14 cellular contexts compared by ENCODE assay signal in genomic region chr19:7346488-7346971, GRCh38. TPM values are rescaled to one million over a fixed set of nuclear protein-coding genes. Genes with fewer than 3 reads are reported as not detected.
DNase-seq lines count a peak whose midpoint lies in the region; ATAC-seq lines count a peak whose summit lies in the region.
"Had no signal": no experiment of that assay in that cellular context is flagged by ENCODE, and none has a peak within 500 bp of the region (broad histone marks: within the 10 kb centered on the region; RNA-seq: fewer than 3 reads in every experiment).

No MANE protein-coding gene starts in this region.

- peaks cover 9% of the 10 kb centered on the region for H3K36me3 Mint-ChIP-seq in activated naive CD4-positive, alpha-beta T cell treated with anti-CD3 and anti-CD28 coated beads for 36 hours (ENCODE audit: low read depth)
- H3K36me3 Mint-ChIP-seq in activated naive CD4-positive, alpha-beta T cell treated with anti-CD3 and anti-CD28 coated beads, Interleukin-2, amount 50 U/mL, for 72 hours, result peaks cover 5 to 19% of the 10 kb centered on the region in 2 donors
- H3K36me3 Mint-ChIP-seq in central memory CD8-positive, alpha-beta T cell (ENCODE audit: insufficient read depth), result peaks cover 29% of the 10 kb centered on the region
- peaks cover 5 to 9% of the 10 kb centered on the region in 2 donors for H3K36me3 Mint-ChIP-seq in stimulated activated naive B cell treated with anti-CD40 and anti-IgM and Interleukin-4, amounts not matched to agents 10 μg/mL and 1 μg/mL and 100 μg/mL, for 72 hours
- H3K36me3 Mint-ChIP-seq: mesothelial cell of epicardium had no signal

- CTCF ChIA-PET in activated naive CD4-positive, alpha-beta T cell treated with anti-CD3 and anti-CD28 coated beads for 36 hours (lab: Charles Lee), result interaction anchor here (1.5 kb wide), 1 partner anchor 20 kb away, joined by 5 read pairs; no protein-coding TSS in a partner anchor

- no peaks in the 10 kb centered on the region for H3K27me3 Mint-ChIP-seq in activated naive CD4-positive, alpha-beta T cell treated with anti-CD3 and anti-CD28 coated beads for 36 hours (ENCODE audit: low read depth)
- H3K27me3 Mint-ChIP-seq in central memory CD8-positive, alpha-beta T cell, result no peaks in the 10 kb centered on the region
- no peaks in the 10 kb centered on the region for H3K27me3 Mint-ChIP-seq in stimulated activated naive B cell treated with anti-CD40 and anti-IgM and Interleukin-4, amounts not matched to agents 10 μg/mL and 1 μg/mL and 100 μg/mL, for 72 hours

- no peak for ATAC-seq in activated naive CD4-positive, alpha-beta T cell treated with anti-CD3 and anti-CD28 coated beads, Interleukin-2, amount 50 U/mL, for 72 hours
- ATAC-seq in central memory CD8-positive, alpha-beta T cell (replicated peaks; ENCODE audit: extremely low read depth, poor library complexity, severe bottlenecking), result no peak
- ATAC-seq in stimulated activated naive B cell treated with anti-CD40 and anti-IgM and Interleukin-4, amounts not matched to agents 10 μg/mL and 1 μg/mL and 100 μg/mL, for 72 hours (replicated peaks), result no peak
- no peak for ATAC-seq in HG03159 (IDR thresholded peaks at IDR 0.05; ENCODE audit: unreplicated experiment)

- H3K27ac Mint-ChIP-seq in activated naive CD4-positive, alpha-beta T cell treated with anti-CD3 and anti-CD28 coated beads for 36 hours, result peak overlapping the region; percentile 81
- peak overlapping the region in 1 of 2 donors; percentile 90 for H3K27ac Mint-ChIP-seq in activated naive CD4-positive, alpha-beta T cell treated with anti-CD3 and anti-CD28 coated beads, Interleukin-2, amount 50 U/mL, for 72 hours
- peak overlapping the region; percentile 93 for H3K27ac Mint-ChIP-seq in central memory CD8-positive, alpha-beta T cell (ENCODE audit: low read depth)
- peak overlapping the region; percentile 79 for H3K27ac Mint-ChIP-seq in stimulated activated naive B cell treated with anti-CD40 and anti-IgM and Interleukin-4, amounts not matched to agents 10 μg/mL and 1 μg/mL and 100 μg/mL, for 72 hours
- H3K27ac Mint-ChIP-seq: mesothelial cell of epicardium had no signal

- intact Hi-C loops in activated naive CD4-positive, alpha-beta T cell treated with anti-CD3 and anti-CD28 coated beads for 36 hours (cut with micrococcal nuclease), result loop anchor here (2.0 to 10.0 kb wide), 5 partner anchors 51 to 542 kb away; no protein-coding TSS in a partner anchor

- no peak for DNase-seq in activated naive CD4-positive, alpha-beta T cell treated with anti-CD3 and anti-CD28 coated beads for 36 hours
- no peak for DNase-seq in activated naive CD4-positive, alpha-beta T cell treated with anti-CD3 and anti-CD28 coated beads, Interleukin-2, amount 50 U/mL, for 72 hours (ENCODE audit: low spot score in 2 of 2)
- DNase-seq in NAMALWA (ENCODE audit: low spot score), result peak; percentile 73
- DNase-seq in central memory CD8-positive, alpha-beta T cell (ENCODE audit: low spot score in 2 of 2), result no peak
- DNase-seq in stimulated activated naive B cell treated with anti-CD40 and anti-IgM and Interleukin-4, amounts not matched to agents 10 μg/mL and 1 μg/mL and 100 μg/mL, for 72 hours, result no peak
- no peak for DNase-seq in iPS-NIHi7 (ENCODE audit: extremely low spot score)
- DNase-seq in middle frontal gyrus (ENCODE audit: extremely low spot score, low spot score), result no peak
- DNase-seq: activated naive CD4-positive, alpha-beta T cell treated with anti-CD3 and anti-CD28 coated beads, Interleukin-2, amount 50 U/mL, for 16 hours; caudate nucleus; foreskin melanocyte; NCI-H1105 treated with DMSO at 0.1 percent for 48 hours; posterior cingulate gyrus had no signal

- peaks cover 7% of the 10 kb centered on the region for H3K9me3 Mint-ChIP-seq in activated naive CD4-positive, alpha-beta T cell treated with anti-CD3 and anti-CD28 coated beads for 36 hours
- peaks cover 0 to 3% of the 10 kb centered on the region in 2 donors for H3K9me3 Mint-ChIP-seq in activated naive CD4-positive, alpha-beta T cell treated with anti-CD3 and anti-CD28 coated beads, Interleukin-2, amount 50 U/mL, for 72 hours
- H3K9me3 Mint-ChIP-seq in central memory CD8-positive, alpha-beta T cell, result no peaks in the 10 kb centered on the region
- peaks cover 4% of the 10 kb centered on the region in 2 donors for H3K9me3 Mint-ChIP-seq in stimulated activated naive B cell treated with anti-CD40 and anti-IgM and Interleukin-4, amounts not matched to agents 10 μg/mL and 1 μg/mL and 100 μg/mL, for 72 hours
- H3K9me3 Mint-ChIP-seq: mesothelial cell of epicardium had no signal

- peaks cover 57% of the 10 kb centered on the region for H3K4me1 Mint-ChIP-seq in activated naive CD4-positive, alpha-beta T cell treated with anti-CD3 and anti-CD28 coated beads for 36 hours (ENCODE audit: low read depth)
- peaks cover 60% of the 10 kb centered on the region for H3K4me1 Mint-ChIP-seq in central memory CD8-positive, alpha-beta T cell
- H3K4me1 Mint-ChIP-seq in stimulated activated naive B cell treated with anti-CD40 and anti-IgM and Interleukin-4, amounts not matched to agents 10 μg/mL and 1 μg/mL and 100 μg/mL, for 72 hours, result peaks cover 53 to 67% of the 10 kb centered on the region in 2 donors
- H3K4me1 Mint-ChIP-seq: mesothelial cell of epicardium had no signal

- H3K4me3 Mint-ChIP-seq in activated naive CD4-positive, alpha-beta T cell treated with anti-CD3 and anti-CD28 coated beads for 36 hours, result peak overlapping the region; percentile 77
- peak overlapping the region; percentile 81 for H3K4me3 Mint-ChIP-seq in central memory CD8-positive, alpha-beta T cell
- H3K4me3 Mint-ChIP-seq in stimulated activated naive B cell treated with anti-CD40 and anti-IgM and Interleukin-4, amounts not matched to agents 10 μg/mL and 1 μg/mL and 100 μg/mL, for 72 hours, result no peak overlapping the region
- H3K4me3 Mint-ChIP-seq: mesothelial cell of epicardium had no signal

RNA-seq across cellular contexts. Expression of gene ARHGEF18, which starts 2.2 kb away (rescaled TPM):
- total RNA-seq in activated naive CD4-positive, alpha-beta T cell treated with anti-CD3 and anti-CD28 coated beads for 36 hours, result 10 to 100 TPM; 24.6 to 28.7 TPM
- 10 to 100 TPM; 30.1 to 36.0 TPM for total RNA-seq in activated naive CD4-positive, alpha-beta T cell treated with anti-CD3 and anti-CD28 coated beads, Interleukin-2, amount 50 U/mL, for 72 hours

RNA-seq across cellular contexts. Expression of gene INSR, which starts 52.3 kb away (rescaled TPM):
- total RNA-seq in activated naive CD4-positive, alpha-beta T cell treated with anti-CD3 and anti-CD28 coated beads for 36 hours, result 1 to 10 TPM; 3.7 to 3.9 TPM
- total RNA-seq in activated naive CD4-positive, alpha-beta T cell treated with anti-CD3 and anti-CD28 coated beads, Interleukin-2, amount 50 U/mL, for 72 hours, result 1 to 10 TPM; 3.6 TPM

Comparison
In these comparisons a context has a peak if more than half of its experiments do, and no peak if none do; other contexts are left out.
1. H3K4me3 Mint-ChIP-seq: peak in activated naive CD4-positive, alpha-beta T cell treated with anti-CD3 and anti-CD28 coated beads for 36 hours (single experiment) and central memory CD8-positive, alpha-beta T cell (single experiment); none in stimulated activated naive B cell treated with anti-CD40 and anti-IgM and Interleukin-4, amounts not matched to agents 10 μg/mL and 1 μg/mL and 100 μg/mL, for 72 hours (0 of 2).